ENCODE assay signal across 8 cellular contexts in genomic region chr5:94830520-94830919, GRCh38.
A peak's percentile ranks its signal among the peaks of the same experiment; 100 is the strongest.
DNase-seq lines count a peak whose midpoint lies in the region; ATAC-seq and TF ChIP-seq lines count a peak whose summit lies in the region.

No MANE protein-coding gene starts in this region.

- no CpG with 5 or more reads among the region's 2 CpGs for WGBS in neuronal stem cell (ENCODE audit: extremely low coverage in 2 of 2, insufficient read length in 2 of 2, insufficient replicate concordance in 1 of 2), 2 donors

- no peak overlapping the region for H3K27ac Mint-ChIP-seq in CD14-positive monocyte

- no peak overlapping the region for H3K23ac ChIP-seq in neuronal stem cell (ENCODE audit: low read depth, low read length, poor library complexity)

- H3K4me2 ChIP-seq in OCI-LY3 (ENCODE audit: low read length) (no peak overlapping the region), neuronal stem cell (ENCODE audit: insufficient read depth, low read length, poor library complexity, severe bottlenecking) (no peak overlapping the region)

- H3K36me3 Mint-ChIP-seq in CD14-positive monocyte, result peaks cover 44 to 57% of the 10 kb centered on the region in 2 donors

- no peak overlapping the region for H3K4me3 Mint-ChIP-seq in CD14-positive monocyte

- H2AK5ac ChIP-seq in neuronal stem cell (ENCODE audit: low read depth, low read length), result no peak overlapping the region

- no peak overlapping the region for H3K4ac ChIP-seq in neuronal stem cell (ENCODE audit: low read length)

- H4K20me1 ChIP-seq in OCI-LY3 (ENCODE audit: insufficient read depth, low read length), result no peaks in the 10 kb centered on the region

- H3K9me3 ChIP-seq in OCI-LY3 (ENCODE audit: insufficient read depth, low read length), result no peaks in the 10 kb centered on the region
- H3K9me3 ChIP-seq in neuronal stem cell (replicated peaks in 1 of 2; ENCODE audit: control insufficient read depth in 2 of 2, insufficient read depth in 1 of 2, low read depth in 1 of 2, low read length in 2 of 2), result no peaks in the 10 kb centered on the region

- H2AFZ ChIP-seq in OCI-LY3 (ENCODE audit: low read depth, low read length) (no peak overlapping the region), neuronal stem cell (ENCODE audit: low read length) (no peak overlapping the region)

- H2BK12ac ChIP-seq in neuronal stem cell (ENCODE audit: low read length), result no peak overlapping the region

- H3K4me1 Mint-ChIP-seq in CD14-positive monocyte, result no peaks in the 10 kb centered on the region

- H3K27me3 ChIP-seq in OCI-LY3 (ENCODE audit: low read depth, low read length) (no peaks in the 10 kb centered on the region), neuronal stem cell (ENCODE audit: control insufficient read depth in 3 of 3, insufficient read depth in 3 of 3, low read depth in 1 of 3, low read length in 3 of 3) (no peaks in the 10 kb centered on the region)

- H3K9me3 Mint-ChIP-seq in CD14-positive monocyte, result peaks cover 0 to 7% (median 2%) of the 10 kb centered on the region in 7 donors

- H3K36me3 ChIP-seq in OCI-LY3 (replicated peaks; ENCODE audit: low read depth, low read length), result no peaks in the 10 kb centered on the region
- no peaks in the 10 kb centered on the region for H3K36me3 ChIP-seq in neuronal stem cell (replicated peaks in 1 of 2; ENCODE audit: control insufficient read depth in 2 of 2, insufficient read depth in 2 of 2, low read length in 2 of 2)

- TF ChIP-seq CTCF in CD14-positive monocyte (IDR thresholded peaks at IDR 0.05) (peak; percentile 39), OCI-LY3 (IDR thresholded peaks at IDR 0.05; ENCODE audit: low read depth, low read length) (peak; percentile 49)

- no peaks in the 10 kb centered on the region for H3K27me3 Mint-ChIP-seq in CD14-positive monocyte (ENCODE audit: low read depth in 3 of 3)

- H2BK120ac ChIP-seq in neuronal stem cell (ENCODE audit: low read depth, low read length), result no peak overlapping the region

- H3K79me1 ChIP-seq in neuronal stem cell (ENCODE audit: low read depth, low read length), result no peaks in the 10 kb centered on the region

- peak; percentile 87 for ATAC-seq in GM21367 (IDR thresholded peaks at IDR 0.05; ENCODE audit: unreplicated experiment)
- ATAC-seq in GM21515 (IDR thresholded peaks at IDR 0.05; ENCODE audit: unreplicated experiment), result no peak

- no peak overlapping the region for H4K91ac ChIP-seq in neuronal stem cell (ENCODE audit: low read depth, low read length, poor library complexity)

- H2BK5ac ChIP-seq in neuronal stem cell (ENCODE audit: low read length), result no peak overlapping the region

- no peak for DNase-seq in CD14-positive monocyte (ENCODE audit: low spot score)
- DNase-seq in germinal center (ENCODE audit: low spot score), result peak; percentile 5
- no peak for DNase-seq in stimulated activated CD4-positive, alpha-beta T cell treated with anti-CD3 and anti-CD28 coated beads, Interleukin-15, amount 100 ng/mL, for 24 hours
- no peak for DNase-seq in activated CD8-positive, alpha-beta memory T cell treated with anti-CD3 and anti-CD28 coated beads, Interleukin-2, amount 50 U/mL, for 4 hours
- DNase-seq in neuronal stem cell (ENCODE audit: low spot score), result no peak

- no peak overlapping the region for H3K4me3 ChIP-seq in OCI-LY3 (ENCODE audit: low read length)
- H3K4me3 ChIP-seq in neuronal stem cell (ENCODE audit: low read length in 2 of 2), result no peak overlapping the region

- H3K18ac ChIP-seq in neuronal stem cell (ENCODE audit: low read length), result no peak overlapping the region

- H3K27ac ChIP-seq in OCI-LY3 (ENCODE audit: low read length), result no peak overlapping the region
- H3K27ac ChIP-seq in neuronal stem cell (replicated peaks; ENCODE audit: low read length), result no peak overlapping the region

- H4K8ac ChIP-seq in neuronal stem cell (ENCODE audit: low read depth, low read length), result no peak overlapping the region

- intact Hi-C loops in CD14-positive monocyte (cut with micrococcal nuclease), result no loop called here

- no peak overlapping the region for H2BK15ac ChIP-seq in neuronal stem cell (ENCODE audit: low read length)

- H3K4me1 ChIP-seq in OCI-LY3 (ENCODE audit: low read length) (no peaks in the 10 kb centered on the region), neuronal stem cell (ENCODE audit: control insufficient read depth in 2 of 2, insufficient read depth in 1 of 2, low read depth in 1 of 2, low read length in 2 of 2) (no peaks in the 10 kb centered on the region)

- H3K14ac ChIP-seq in neuronal stem cell (ENCODE audit: low read length), result no peak overlapping the region

- H3K9ac ChIP-seq in OCI-LY3 (ENCODE audit: low read length) (no peak overlapping the region), neuronal stem cell (ENCODE audit: low read depth, low read length, poor library complexity) (no peak overlapping the region)

- H3K79me2 ChIP-seq in OCI-LY3 (ENCODE audit: low read length), result no peaks in the 10 kb centered on the region
